In the genomic region with DNA sequence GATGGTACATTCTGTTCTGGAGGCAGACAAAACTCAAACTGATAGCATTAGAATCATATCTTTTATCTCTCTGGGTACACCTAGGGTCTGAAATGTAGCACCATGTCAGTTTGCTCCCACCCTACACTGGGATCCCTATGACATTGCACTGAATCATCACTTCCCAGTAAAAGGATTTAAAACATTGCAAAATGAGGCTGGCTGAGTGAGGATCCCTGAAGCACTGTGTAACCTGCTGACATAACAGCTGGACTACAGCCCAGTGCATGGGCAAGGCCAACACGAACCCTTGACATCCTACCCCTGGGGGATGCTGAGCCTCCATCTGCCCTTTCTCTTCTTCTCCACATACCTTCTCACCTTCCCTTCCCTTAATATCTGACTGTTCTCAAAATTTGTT, we compare ENCODE assay signal across 1 cellular context.
TF ChIP-seq lines count a peak whose summit lies in the region.

No MANE protein-coding gene starts in this region.

TF ChIP-seq in SK-N-SH treated with all-trans-retinoic acid at 6 μM for 48 hours, 23 proteins besides CTCF, POLR2A, EP300 and RAD21 (continued from another document):
- TF ChIP-seq, protein P1, sequence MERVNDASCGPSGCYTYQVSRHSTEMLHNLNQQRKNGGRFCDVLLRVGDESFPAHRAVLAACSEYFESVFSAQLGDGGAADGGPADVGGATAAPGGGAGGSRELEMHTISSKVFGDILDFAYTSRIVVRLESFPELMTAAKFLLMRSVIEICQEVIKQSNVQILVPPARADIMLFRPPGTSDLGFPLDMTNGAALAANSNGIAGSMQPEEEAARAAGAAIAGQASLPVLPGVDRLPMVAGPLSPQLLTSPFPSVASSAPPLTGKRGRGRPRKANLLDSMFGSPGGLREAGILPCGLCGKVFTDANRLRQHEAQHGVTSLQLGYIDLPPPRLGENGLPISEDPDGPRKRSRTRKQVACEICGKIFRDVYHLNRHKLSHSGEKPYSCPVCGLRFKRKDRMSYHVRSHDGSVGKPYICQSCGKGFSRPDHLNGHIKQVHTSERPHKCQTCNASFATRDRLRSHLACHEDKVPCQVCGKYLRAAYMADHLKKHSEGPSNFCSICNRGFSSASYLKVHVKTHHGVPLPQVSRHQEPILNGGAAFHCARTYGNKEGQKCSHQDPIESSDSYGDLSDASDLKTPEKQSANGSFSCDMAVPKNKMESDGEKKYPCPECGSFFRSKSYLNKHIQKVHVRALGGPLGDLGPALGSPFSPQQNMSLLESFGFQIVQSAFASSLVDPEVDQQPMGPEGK (CRISPR knock-in tag; IDR thresholded peaks at IDR 0.05; ENCODE audit: borderline replicate concordance): no peak
- TF ChIP-seq ESRRG (CRISPR knock-in tag; IDR thresholded peaks at IDR 0.05) (no peak), TOX (CRISPR knock-in tag; IDR thresholded peaks at IDR 0.05; ENCODE audit: borderline replicate concordance) (no peak), ISL1 (CRISPR knock-in tag; IDR thresholded peaks at IDR 0.05) (no peak), ZC3H10 (CRISPR knock-in tag; IDR thresholded peaks at IDR 0.05) (no peak), ZNF8 (CRISPR knock-in tag; IDR thresholded peaks at IDR 0.05) (no peak), RARB (CRISPR knock-in tag; IDR thresholded peaks at IDR 0.05) (no peak), ARNTL (CRISPR knock-in tag; IDR thresholded peaks at IDR 0.05; ENCODE audit: borderline replicate concordance, low read depth) (no peak), CSDC2 (CRISPR knock-in tag; IDR thresholded peaks at IDR 0.05) (no peak), PPARA (CRISPR knock-in tag; IDR thresholded peaks at IDR 0.05; ENCODE audit: borderline replicate concordance) (no peak), OSR1 (CRISPR knock-in tag; IDR thresholded peaks at IDR 0.05) (no peak)
- TF ChIP-seq, protein P2, sequence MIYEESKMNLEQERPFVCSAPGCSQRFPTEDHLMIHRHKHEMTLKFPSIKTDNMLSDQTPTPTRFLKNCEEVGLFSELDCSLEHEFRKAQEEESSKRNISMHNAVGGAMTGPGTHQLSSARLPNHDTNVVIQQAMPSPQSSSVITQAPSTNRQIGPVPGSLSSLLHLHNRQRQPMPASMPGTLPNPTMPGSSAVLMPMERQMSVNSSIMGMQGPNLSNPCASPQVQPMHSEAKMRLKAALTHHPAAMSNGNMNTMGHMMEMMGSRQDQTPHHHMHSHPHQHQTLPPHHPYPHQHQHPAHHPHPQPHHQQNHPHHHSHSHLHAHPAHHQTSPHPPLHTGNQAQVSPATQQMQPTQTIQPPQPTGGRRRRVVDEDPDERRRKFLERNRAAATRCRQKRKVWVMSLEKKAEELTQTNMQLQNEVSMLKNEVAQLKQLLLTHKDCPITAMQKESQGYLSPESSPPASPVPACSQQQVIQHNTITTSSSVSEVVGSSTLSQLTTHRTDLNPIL (CRISPR knock-in tag; IDR thresholded peaks at IDR 0.05; ENCODE audit: low read depth): no peak
TF ChIP-seq in SK-N-SH treated with all-trans-retinoic acid at 6 μM for 48 hours: peak in this region for 0.
